In the genomic region with DNA sequence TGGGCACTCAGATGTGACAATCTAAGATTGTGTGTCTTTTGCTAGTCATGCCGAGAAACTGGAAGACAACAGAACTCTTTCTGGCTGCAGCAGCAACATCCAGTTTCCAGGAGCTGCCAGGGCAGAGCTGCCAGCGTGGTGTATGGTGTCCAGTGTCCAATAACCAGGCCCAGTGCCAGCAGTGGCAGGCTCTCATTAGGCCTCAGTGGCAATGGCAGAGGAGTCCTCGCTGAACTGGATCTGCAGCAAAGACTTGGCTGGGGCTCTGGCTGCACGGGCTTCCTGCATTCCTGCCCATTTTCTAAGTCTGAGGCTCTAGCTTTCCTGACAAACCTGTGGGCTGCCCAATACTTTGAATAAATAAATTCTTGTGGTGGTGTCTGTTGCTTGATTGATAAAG, we compare ENCODE assay signal across 13 cellular contexts. TPM values are rescaled to one million over a fixed set of nuclear protein-coding genes. Genes with fewer than 3 reads are reported as not detected.
DNase-seq lines count a peak whose midpoint lies in the region; ATAC-seq and TF ChIP-seq lines count a peak whose summit lies in the region.
"Had no signal": no experiment of that assay in that cellular context is flagged by ENCODE, and none has a peak within 500 bp of the region (broad histone marks: within the 10 kb centered on the region; RNA-seq: fewer than 3 reads in every experiment).

No MANE protein-coding gene starts in this region.

- no peaks in the 10 kb centered on the region for H4K20me1 ChIP-seq in PC-3 (ENCODE audit: low read length)

- no TSS peak for BruUV-seq in PC-3 (replicated peaks; lab: Mats Ljungman, UMichigan)

- no peak for TF ChIP-seq EP300 in sigmoid colon (IDR thresholded peaks at IDR 0.05)

- H3K4me3 ChIP-seq in PC-3 (ENCODE audit: low read length) (no peak overlapping the region), left ventricle myocardium inferior (no peak overlapping the region), prostate gland (no peak overlapping the region), sigmoid colon (no peak overlapping the region)
- H3K4me3 ChIP-seq: HAP-1 had no signal

- DNase-seq in HT-29 (ENCODE audit: low spot score): peak; percentile 3
- peak; percentile 96 for DNase-seq in PC-3
- DNase-seq in left ventricle myocardium inferior: peak; percentile 79
- DNase-seq in prostate gland (ENCODE audit: low spot score): peak; percentile 98
- no peak for DNase-seq in activated CD4-positive, alpha-beta T cell treated with anti-CD3 and anti-CD28 coated beads, Interleukin-2, amount 50 U/mL, for 48 hours
- no peak for DNase-seq in NCI-H187 treated with DMSO at 0.1 percent for 48 hours (lab: John Stamatoyannopoulos, UW)
- DNase-seq in sigmoid colon: no peak
- DNase-seq: activated T-cell treated with anti-CD3 and anti-CD28 coated beads, Interleukin-2, amount 50 U/mL, for 1 hour; CD4-positive, alpha-beta T cell; NCI-H345; SHP77 had no signal

- intact Hi-C loops in PC-3 (cut with micrococcal nuclease): loop anchor here (2.0 kb wide), 1 partner anchor 26 kb away; a partner anchor contains a TSS
- intact Hi-C loops in left ventricle myocardium inferior (cut with micrococcal nuclease): no loop called here
- intact Hi-C loops in prostate gland (cut with DNase I): no loop called here
- intact Hi-C loops in sigmoid colon (cut with DNase I): no loop called here

- peak overlapping the region; percentile 17 for H3K4me2 ChIP-seq in PC-3 (ENCODE audit: low read length)

- H3K9me3 ChIP-seq in PC-3 (ENCODE audit: low read length) (no peaks in the 10 kb centered on the region), left ventricle myocardium inferior (replicated peaks) (no peaks in the 10 kb centered on the region), prostate gland (no peaks in the 10 kb centered on the region), sigmoid colon (no peaks in the 10 kb centered on the region)
- H3K9me3 ChIP-seq: HAP-1 had no signal

- H3K36me3 ChIP-seq in PC-3 (ENCODE audit: low read depth, low read length): no peaks in the 10 kb centered on the region
- no peaks in the 10 kb centered on the region for H3K36me3 ChIP-seq in left ventricle myocardium inferior
- no peaks in the 10 kb centered on the region for H3K36me3 ChIP-seq in prostate gland
- H3K36me3 ChIP-seq in sigmoid colon: no peaks in the 10 kb centered on the region
- H3K36me3 ChIP-seq: HAP-1 had no signal

- 50% methylated on average over 4 of the region's 4 CpGs for WGBS in prostate gland
- WGBS in sigmoid colon, 2 donors: 85 to 86% methylated on average over 4 of the region's 4 CpGs

- ATAC-seq in PC-3 (peak; percentile 91), GM21447 (IDR thresholded peaks at IDR 0.05; ENCODE audit: unreplicated experiment) (no peak)

- H3F3A ChIP-seq in PC-3 (ENCODE audit: low read length, unreplicated experiment): no peaks in the 10 kb centered on the region

- CTCF ChIA-PET in PC-3 (lab: Charles Lee): interaction anchor here (1.1 kb wide), 1 partner anchor 43 kb away, joined by 3 read pairs; no protein-coding TSS in a partner anchor

- TF ChIP-seq POLR2A in prostate gland (IDR thresholded peaks at IDR 0.05): no peak
- no peak for TF ChIP-seq POLR2A in sigmoid colon (IDR thresholded peaks at IDR 0.05)

- no peaks in the 10 kb centered on the region for H3K27me3 ChIP-seq in PC-3 (ENCODE audit: low read length)
- H3K27me3 ChIP-seq in left ventricle myocardium inferior (ENCODE audit: low read depth): no peaks in the 10 kb centered on the region
- H3K27me3 ChIP-seq in prostate gland (replicated peaks; ENCODE audit: insufficient read depth): no peaks in the 10 kb centered on the region
- no peaks in the 10 kb centered on the region for H3K27me3 ChIP-seq in sigmoid colon

- peak overlapping the region; percentile 44 for H2AFZ ChIP-seq in PC-3 (ENCODE audit: low read length)

- no peaks in the 10 kb centered on the region for H3K79me2 ChIP-seq in PC-3 (ENCODE audit: low read length)

- H3K9ac ChIP-seq in PC-3 (ENCODE audit: low read length): no peak overlapping the region

- H3K27ac ChIP-seq in PC-3 (ENCODE audit: low read length): no peak overlapping the region
- H3K27ac ChIP-seq in left ventricle myocardium inferior (replicated peaks): peak overlapping the region; percentile 67
- H3K27ac ChIP-seq in prostate gland: no peak overlapping the region
- no peak overlapping the region for H3K27ac ChIP-seq in sigmoid colon

- 0 out of 2 replicates have a peak, but pooled peaks cover 3% of the 10 kb centered on the region for H3K9me2 ChIP-seq in PC-3 (replicated peaks; ENCODE audit: low read length)

- H3K4me1 ChIP-seq in PC-3 (ENCODE audit: insufficient read depth, low read length): peaks cover 9% of the 10 kb centered on the region
- H3K4me1 ChIP-seq in left ventricle myocardium inferior: peaks cover 13% of the 10 kb centered on the region
- peaks cover 5% of the 10 kb centered on the region for H3K4me1 ChIP-seq in prostate gland (replicated peaks)
- peaks cover 0 to 14% (median 7%) of the 10 kb centered on the region in 4 donors for H3K4me1 ChIP-seq in sigmoid colon
- H3K4me1 ChIP-seq: HAP-1 had no signal

- no peak for TF ChIP-seq CTCF in PC-3 (conservative IDR thresholded peaks at IDR 0.05; ENCODE audit: low read depth, low read length)
- no peak for TF ChIP-seq CTCF in left ventricle myocardium inferior (IDR thresholded peaks at IDR 0.05; ENCODE audit: borderline replicate concordance)
- no peak for TF ChIP-seq CTCF in prostate gland (IDR thresholded peaks at IDR 0.05)
- no peak for TF ChIP-seq CTCF in sigmoid colon (IDR thresholded peaks at IDR 0.05)

- POLR2A ChIA-PET in PC-3 (lab: Charles Lee; ENCODE audit: unreplicated experiment): interaction anchor here (1.1 kb wide), 1 partner anchor 71 kb away, joined by 5 read pairs; no protein-coding TSS in a partner anchor

RNA-seq across cellular contexts. Expression of a gene that starts 26.2 kb away (rescaled TPM):
- total RNA-seq in HT-29 (2014; rRNA removed; shearing (Covaris generic)): 14.1 and 15.8 TPM in 2 replicates
- total RNA-seq in PC-3 (2014; rRNA removed) (69.3 and 69.4 TPM in 2 replicates), left ventricle myocardium inferior (98.8 TPM), prostate gland (10 to 100 TPM; 41.4 to 50.6 TPM), sigmoid colon (10 to 100 TPM; 39.2 to 60.9 (median 54.1) TPM)
- 100 to 1,000 TPM in 1 of 3 donors, 10 to 100 TPM in 2; 34.9 to 116 (median 88.9) TPM for polyA plus RNA-seq in sigmoid colon

RNA-seq across cellular contexts. Expression of a gene that starts 57.6 kb away (rescaled TPM):
- 23.9 and 36.4 TPM in 2 replicates for total RNA-seq in HT-29 (2014; rRNA removed; shearing (Covaris generic))
- total RNA-seq in PC-3 (2014; rRNA removed) (236 and 266 TPM in 2 replicates), left ventricle myocardium inferior (29.5 TPM), prostate gland (1,000 to 10,000 TPM in 1 of 2 donors, 100 to 1,000 TPM in 1; 182 to 2,241 TPM), sigmoid colon (10 to 100 TPM; 43.7 to 70.9 (median 59.7) TPM)
- 10 to 100 TPM; 18.0 to 49.2 (median 22.7) TPM for polyA plus RNA-seq in sigmoid colon

Comparison
In these comparisons a context has a peak if more than half of its experiments do, and no peak if none do; other contexts are left out.
1. DNase-seq: peak in HT-29 (single experiment), PC-3 (single experiment), left ventricle myocardium inferior (single experiment) and prostate gland (single experiment); none in activated CD4-positive, alpha-beta T cell treated with anti-CD3 and anti-CD28 coated beads, Interleukin-2, amount 50 U/mL, for 48 hours (0 of 2), NCI-H187 treated with DMSO at 0.1 percent for 48 hours (single experiment) and sigmoid colon (single experiment).